9 cellular contexts compared by ENCODE assay signal in genomic region chr11:85685131-85685819, GRCh38. TPM values are rescaled to one million over a fixed set of nuclear protein-coding genes. Genes with fewer than 3 reads are reported as not detected.
A peak's percentile ranks its signal among the peaks of the same experiment; 100 is the strongest.
DNase-seq lines count a peak whose midpoint lies in the region; ATAC-seq and TF ChIP-seq lines count a peak whose summit lies in the region.
"Had no signal": no experiment of that assay in that cellular context is flagged by ENCODE, and none has a peak within 500 bp of the region (broad histone marks: within the 10 kb centered on the region; RNA-seq: fewer than 3 reads in every experiment).

No MANE protein-coding gene starts in this region.

- no peak for ATAC-seq in HG02759 (IDR thresholded peaks at IDR 0.05; ENCODE audit: unreplicated experiment)

- TF ChIP-seq POLR2A in esophagus muscularis mucosa (IDR thresholded peaks at IDR 0.05; ENCODE audit: low read depth) = no peak
- no peak for TF ChIP-seq POLR2A in sigmoid colon (IDR thresholded peaks at IDR 0.05)

- no peaks in the 10 kb centered on the region for H3K27me3 ChIP-seq in esophagus muscularis mucosa
- H3K27me3 ChIP-seq in sigmoid colon = no peaks in the 10 kb centered on the region

- TF ChIP-seq CTCF in esophagus muscularis mucosa (IDR thresholded peaks at IDR 0.05) (no peak), sigmoid colon (IDR thresholded peaks at IDR 0.05) (no peak)

- 46% methylated on average over 15 of the region's 15 CpGs for WGBS in esophagus muscularis mucosa
- 74 to 80% methylated on average over 15 of the region's 15 CpGs for WGBS in sigmoid colon, 2 donors

- H3K27ac ChIP-seq in esophagus muscularis mucosa (replicated peaks in 1 of 4) (peak overlapping the region; percentile 76 to 83 (median 80)), sigmoid colon (peak overlapping the region; percentile 78 to 82 (median 80))
- H3K27ac ChIP-seq: epithelial cell of prostate had no signal

- no peaks in the 10 kb centered on the region for H3K9me3 ChIP-seq in esophagus muscularis mucosa
- no peaks in the 10 kb centered on the region for H3K9me3 ChIP-seq in sigmoid colon

- TF ChIP-seq EP300 in esophagus muscularis mucosa (IDR thresholded peaks at IDR 0.05) = no peak
- no peak for TF ChIP-seq EP300 in sigmoid colon (IDR thresholded peaks at IDR 0.05)

- peak overlapping the region; percentile 50 to 62 (median 54) for H3K4me3 ChIP-seq in esophagus muscularis mucosa
- peak overlapping the region; percentile 24 to 51 (median 46) for H3K4me3 ChIP-seq in sigmoid colon

- no peaks in the 10 kb centered on the region for H3K36me3 ChIP-seq in esophagus muscularis mucosa
- H3K36me3 ChIP-seq in sigmoid colon = no peaks in the 10 kb centered on the region

- intact Hi-C loops in esophagus muscularis mucosa (cut with DNase I) = no loop called here
- intact Hi-C loops in sigmoid colon (cut with DNase I) = loop anchor here (5.0 to 10.0 kb wide), 4 partner anchors 58 to 380 kb away; partner anchors contain the start of genes CCDC83, DLG2, PICALM and TMEM126B

- DNase-seq in LHCN-M2 (ENCODE audit: low read depth) (peak; percentile 81), esophagus muscularis mucosa (ENCODE audit: extremely low spot score) (no peak), sigmoid colon (peak; percentile 70), NCI-H1694 treated with DMSO at 0.1 percent for 48 hours (lab: John Stamatoyannopoulos, UW) (no peak)
- no peak for DNase-seq in activated CD4-positive, alpha-beta T cell treated with anti-CD3 and anti-CD28 coated beads for 48 hours
- DNase-seq: activated B cell treated with CpG ODN at 0.5 μM for 24 hours had no signal

- H3K4me1 ChIP-seq in esophagus muscularis mucosa (peaks cover 16 to 38% (median 31%) of the 10 kb centered on the region in 4 donors), sigmoid colon (peaks cover 0 to 21% (median 12%) of the 10 kb centered on the region in 4 donors)

RNA-seq across cellular contexts. Expression of gene CCDC89, which starts 0.7 kb away (rescaled TPM):
- total RNA-seq in LHCN-M2 (2014; rRNA removed) (6.6 and 7.4 TPM in 2 replicates), esophagus muscularis mucosa (1 to 10 TPM in 3 of 4 donors, under 1 TPM in 1; 0.83 to 2.9 (median 2.5) TPM), sigmoid colon (1 to 10 TPM; 1.2 to 3.0 (median 2.0) TPM)
- 2.1 TPM for polyA plus RNA-seq in LHCN-M2 (2012)
- polyA plus RNA-seq in sigmoid colon = under 1 TPM in 2 of 3 donors, not detected in 1; 0.46 to 0.90 TPM
- total RNA-seq: activated B cell treated with CpG ODN at 0.5 μM for 24 hours had no signal
- polyA plus RNA-seq: IgD-negative memory B cell had no signal

RNA-seq across cellular contexts. Expression of gene CREBZF, which starts 20.3 kb away (rescaled TPM):
- total RNA-seq in LHCN-M2 (2014; rRNA removed) (33.8 and 37.4 TPM in 2 replicates), esophagus muscularis mucosa (10 to 100 TPM; 34.8 to 60.6 (median 37.0) TPM), sigmoid colon (10 to 100 TPM; 50.3 to 75.6 (median 61.8) TPM)
- 8.7 TPM for polyA plus RNA-seq in LHCN-M2 (2012)
- polyA plus RNA-seq in sigmoid colon = 10 to 100 TPM in 2 of 3 donors, 1 to 10 TPM in 1; 9.9 to 27.5 (median 15.0) TPM

RNA-seq across cellular contexts. Expression of gene TMEM126A, which starts 37.5 kb away (rescaled TPM):
- total RNA-seq in LHCN-M2 (2014; rRNA removed) (36.7 and 42.4 TPM in 2 replicates), esophagus muscularis mucosa (10 to 100 TPM; 19.0 to 48.6 (median 26.8) TPM), sigmoid colon (10 to 100 TPM; 21.0 to 45.1 (median 38.1) TPM)
- polyA plus RNA-seq in LHCN-M2 (2012) = 62.5 TPM
- polyA plus RNA-seq in sigmoid colon = 10 to 100 TPM; 31.8 to 46.2 (median 42.6) TPM

RNA-seq across cellular contexts. Expression of gene TMEM126B, which starts 56.9 kb away (rescaled TPM):
- total RNA-seq in LHCN-M2 (2014; rRNA removed) (66.9 and 86.6 TPM in 2 replicates), esophagus muscularis mucosa (10 to 100 TPM; 25.4 to 65.2 (median 46.6) TPM), sigmoid colon (10 to 100 TPM; 39.3 to 87.5 (median 68.7) TPM)
- 50.8 TPM for polyA plus RNA-seq in LHCN-M2 (2012)
- polyA plus RNA-seq in sigmoid colon = 100 to 1,000 TPM in 1 of 3 donors, 10 to 100 TPM in 2; 55.7 to 108 (median 75.1) TPM

RNA-seq across cellular contexts. Expression of gene DLG2, which starts 58.1 kb away (rescaled TPM):
- total RNA-seq in LHCN-M2 (2014; rRNA removed) (0.17 TPM in 1 of 2 replicates, not detected in the other), esophagus muscularis mucosa (10 to 100 TPM in 2 of 4 donors, 1 to 10 TPM in 2; 7.3 to 14.1 (median 11.1) TPM), sigmoid colon (10 to 100 TPM in 3 of 4 donors, 1 to 10 TPM in 1; 8.2 to 25.8 (median 16.2) TPM)
- 0.16 TPM for polyA plus RNA-seq in LHCN-M2 (2012)
- polyA plus RNA-seq in sigmoid colon = 1 to 10 TPM in 1 of 3 donors, under 1 TPM in 1, not detected in 1; 0.60 to 1.3 TPM

Comparison
In these comparisons a context has a peak if more than half of its experiments do, and no peak if none do; other contexts are left out.
1. DNase-seq: peak in LHCN-M2 (single experiment) and sigmoid colon (single experiment); none in esophagus muscularis mucosa (single experiment), NCI-H1694 treated with DMSO at 0.1 percent for 48 hours (single experiment) and activated CD4-positive, alpha-beta T cell treated with anti-CD3 and anti-CD28 coated beads for 48 hours (single experiment).